Comparison of ENCODE assay signal across 8 cellular contexts in the genomic region with DNA sequence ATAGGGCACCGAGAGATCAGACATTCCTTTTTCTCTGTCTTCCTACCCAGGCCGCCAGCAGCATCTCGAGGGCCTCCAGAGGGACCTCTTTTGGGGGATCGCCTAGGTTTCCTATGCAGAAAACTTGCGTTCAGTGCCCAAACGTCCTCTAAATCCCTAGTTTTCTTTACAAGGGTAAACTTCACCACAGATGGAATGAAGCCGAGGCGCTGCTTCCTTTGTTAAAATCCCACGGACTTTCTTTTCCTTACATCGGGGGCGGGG. TPM values are rescaled to one million over a fixed set of nuclear protein-coding genes. Genes with fewer than 3 reads are reported as not detected.
A peak's percentile ranks its signal among the peaks of the same experiment; 100 is the strongest.
DNase-seq lines count a peak whose midpoint lies in the region; ATAC-seq lines count a peak whose summit lies in the region.

No MANE protein-coding gene starts in this region.

- peaks cover 34% of the 10 kb centered on the region for H3K36me3 Mint-ChIP-seq in activated CD4-positive, alpha-beta memory T cell treated with anti-CD3 and anti-CD28 coated beads, Interleukin-2, amount 10 ng/mL, durations not matched to agents 7 days and 5 days (ENCODE audit: low read depth)
- peaks cover 4% of the 10 kb centered on the region for H3K36me3 Mint-ChIP-seq in stimulated activated memory B cell treated with anti-CD40 and anti-IgM and Interleukin-4, amounts not matched to agents 10 μg/mL and 1 μg/mL and 100 μg/mL, for 72 hours

- H3K27me3 Mint-ChIP-seq in activated CD4-positive, alpha-beta memory T cell treated with anti-CD3 and anti-CD28 coated beads, Interleukin-2, amount 10 ng/mL, durations not matched to agents 7 days and 5 days = peaks cover 4% of the 10 kb centered on the region
- no peaks in the 10 kb centered on the region for H3K27me3 Mint-ChIP-seq in stimulated activated memory B cell treated with anti-CD40 and anti-IgM and Interleukin-4, amounts not matched to agents 10 μg/mL and 1 μg/mL and 100 μg/mL, for 72 hours

- no peaks in the 10 kb centered on the region for H3K27me3 ChIP-seq in iPS-15b (ENCODE audit: control insufficient read depth, insufficient read depth, low read length)

- peaks cover 4% of the 10 kb centered on the region for H3K4me1 ChIP-seq in iPS-15b (ENCODE audit: control insufficient read depth, insufficient read depth, low read length)

- peaks cover 53% of the 10 kb centered on the region for H3K4me1 Mint-ChIP-seq in activated CD4-positive, alpha-beta memory T cell treated with anti-CD3 and anti-CD28 coated beads, Interleukin-2, amount 10 ng/mL, durations not matched to agents 7 days and 5 days
- peaks cover 43% of the 10 kb centered on the region for H3K4me1 Mint-ChIP-seq in stimulated activated memory B cell treated with anti-CD40 and anti-IgM and Interleukin-4, amounts not matched to agents 10 μg/mL and 1 μg/mL and 100 μg/mL, for 72 hours

- peak overlapping the region; percentile 91 for H3K4me3 ChIP-seq in iPS-15b (ENCODE audit: low read depth, low read length)

- H3K4me3 Mint-ChIP-seq in activated CD4-positive, alpha-beta memory T cell treated with anti-CD3 and anti-CD28 coated beads, Interleukin-2, amount 10 ng/mL, durations not matched to agents 7 days and 5 days = peak overlapping the region; percentile 92
- peak overlapping the region; percentile 84 for H3K4me3 Mint-ChIP-seq in stimulated activated memory B cell treated with anti-CD40 and anti-IgM and Interleukin-4, amounts not matched to agents 10 μg/mL and 1 μg/mL and 100 μg/mL, for 72 hours

- POLR2A ChIA-PET in activated CD4-positive, alpha-beta memory T cell treated with anti-CD3 and anti-CD28 coated beads, Interleukin-2, amount 10 ng/mL, durations not matched to agents 7 days and 5 days (lab: Charles Lee) = interaction anchor here (0.9 to 3.8 kb wide), 9 partner anchors 8 to 179 kb away, joined by 3 to 43 read pairs (median 7); no protein-coding TSS in a partner anchor

- H3K27ac Mint-ChIP-seq in activated CD4-positive, alpha-beta memory T cell treated with anti-CD3 and anti-CD28 coated beads, Interleukin-2, amount 10 ng/mL, durations not matched to agents 7 days and 5 days = peak overlapping the region; percentile 86
- peak overlapping the region; percentile 82 for H3K27ac Mint-ChIP-seq in stimulated activated memory B cell treated with anti-CD40 and anti-IgM and Interleukin-4, amounts not matched to agents 10 μg/mL and 1 μg/mL and 100 μg/mL, for 72 hours

- CTCF ChIA-PET in activated CD4-positive, alpha-beta memory T cell treated with anti-CD3 and anti-CD28 coated beads, Interleukin-2, amount 10 ng/mL, durations not matched to agents 7 days and 5 days (lab: Charles Lee) = interaction anchor here (2.6 kb wide), 1 partner anchor 115 kb away, joined by 7 read pairs; no protein-coding TSS in a partner anchor

- H3K9me3 ChIP-seq in iPS-15b (ENCODE audit: control insufficient read depth, insufficient read depth, low read length) = no peaks in the 10 kb centered on the region

- no peaks in the 10 kb centered on the region for H3K9me3 Mint-ChIP-seq in activated CD4-positive, alpha-beta memory T cell treated with anti-CD3 and anti-CD28 coated beads, Interleukin-2, amount 10 ng/mL, durations not matched to agents 7 days and 5 days
- no peaks in the 10 kb centered on the region for H3K9me3 Mint-ChIP-seq in stimulated activated memory B cell treated with anti-CD40 and anti-IgM and Interleukin-4, amounts not matched to agents 10 μg/mL and 1 μg/mL and 100 μg/mL, for 72 hours

- H3K9ac ChIP-seq in iPS-15b (ENCODE audit: low read depth, low read length) = peak overlapping the region; percentile 76

- DNase-seq in NCI-H1417 (lab: John Stamatoyannopoulos, UW) (peak in 2 of 3 experiments; percentile 51 to 73), NCI-H1417 treated with DMSO at 0.1 percent for 48 hours (lab: John Stamatoyannopoulos, UW) (no peak), GM19238 (ENCODE audit: insufficient read length, low spot score) (no peak), epidermal melanocyte (ENCODE audit: insufficient read length, low spot score) (no peak), hepatic stellate cell (ENCODE audit: low spot score) (no peak)
- DNase-seq in activated CD4-positive, alpha-beta memory T cell treated with anti-CD3 and anti-CD28 coated beads, Interleukin-2, amount 10 ng/mL, durations not matched to agents 7 days and 5 days = no peak

- no peaks in the 10 kb centered on the region for H3K36me3 ChIP-seq in iPS-15b (ENCODE audit: control insufficient read depth, insufficient read depth, low read length)

- no peak for ATAC-seq in stimulated activated memory B cell treated with anti-CD40 and anti-IgM and Interleukin-4, amounts not matched to agents 10 μg/mL and 1 μg/mL and 100 μg/mL, for 72 hours

RNA-seq across cellular contexts. Expression of a gene that starts 1.0 kb away (rescaled TPM):
- total RNA-seq in activated CD4-positive, alpha-beta memory T cell treated with anti-CD3 and anti-CD28 coated beads, Interleukin-2, amount 10 ng/mL, durations not matched to agents 7 days and 5 days = 10 to 100 TPM; 82.8 to 85.1 TPM

Comparison
In these comparisons a context has a peak if more than half of its experiments do, and no peak if none do; other contexts are left out.
1. DNase-seq: peak in NCI-H1417 (2 of 3); none in NCI-H1417 treated with DMSO at 0.1 percent for 48 hours (single experiment), activated CD4-positive, alpha-beta memory T cell treated with anti-CD3 and anti-CD28 coated beads, Interleukin-2, amount 10 ng/mL, durations not matched to agents 7 days and 5 days (single experiment), GM19238 (single experiment), epidermal melanocyte (single experiment) and hepatic stellate cell (single experiment).